Comparison of ENCODE assay signal across 8 cellular contexts in genomic region chr6:29943053-29943966, GRCh38. TPM values are rescaled to one million over a fixed set of nuclear protein-coding genes. Genes with fewer than 3 reads are reported as not detected.
DNase-seq lines count a peak whose midpoint lies in the region; ATAC-seq, FAIRE-seq and TF ChIP-seq lines count a peak whose summit lies in the region.

No MANE protein-coding gene starts in this region.

- H3K27me3 Mint-ChIP-seq in astrocyte (ENCODE audit: low read depth, unreplicated experiment), result peaks cover 3% of the 10 kb centered on the region
- H3K27me3 Mint-ChIP-seq in stimulated activated naive CD8-positive, alpha-beta T cell treated with anti-CD3 and anti-CD28 coated beads, Interleukin-15, Interleukin-2, amounts not matched to agents 100 ng/mL and 50 ng/mL, for 24 hours, result no peaks in the 10 kb centered on the region

- H3K27me3 ChIP-seq in HUES64 (ENCODE audit: insufficient read depth, low read length), result 0 out of 2 replicates have a peak, but pooled peaks cover 7% of the 10 kb centered on the region
- no peaks in the 10 kb centered on the region for H3K27me3 ChIP-seq in astrocyte (ENCODE audit: insufficient read depth, low read length)

- peak overlapping the region; percentile 90 for H3K4me3 Mint-ChIP-seq in astrocyte (ENCODE audit: unreplicated experiment)
- peak overlapping the region; percentile 94 for H3K4me3 Mint-ChIP-seq in stimulated activated naive CD8-positive, alpha-beta T cell treated with anti-CD3 and anti-CD28 coated beads, Interleukin-15, Interleukin-2, amounts not matched to agents 100 ng/mL and 50 ng/mL, for 24 hours

- H3K4me1 Mint-ChIP-seq in astrocyte (ENCODE audit: low read depth, unreplicated experiment), result peaks cover 4% of the 10 kb centered on the region
- peaks cover 38% of the 10 kb centered on the region for H3K4me1 Mint-ChIP-seq in stimulated activated naive CD8-positive, alpha-beta T cell treated with anti-CD3 and anti-CD28 coated beads, Interleukin-15, Interleukin-2, amounts not matched to agents 100 ng/mL and 50 ng/mL, for 24 hours (ENCODE audit: low read depth)

- peak overlapping the region; percentile 78 for H3K27ac Mint-ChIP-seq in astrocyte (ENCODE audit: unreplicated experiment)
- peak overlapping the region; percentile 98 for H3K27ac Mint-ChIP-seq in stimulated activated naive CD8-positive, alpha-beta T cell treated with anti-CD3 and anti-CD28 coated beads, Interleukin-15, Interleukin-2, amounts not matched to agents 100 ng/mL and 50 ng/mL, for 24 hours

- H3K36me3 Mint-ChIP-seq in astrocyte (ENCODE audit: low read depth, unreplicated experiment), result peaks cover 23% of the 10 kb centered on the region
- H3K36me3 Mint-ChIP-seq in stimulated activated naive CD8-positive, alpha-beta T cell treated with anti-CD3 and anti-CD28 coated beads, Interleukin-15, Interleukin-2, amounts not matched to agents 100 ng/mL and 50 ng/mL, for 24 hours (ENCODE audit: low read depth), result peaks cover 44% of the 10 kb centered on the region

- H3K79me2 ChIP-seq in astrocyte (ENCODE audit: insufficient read depth, low read length), result peaks cover 11% of the 10 kb centered on the region

- H2AFZ ChIP-seq in astrocyte (ENCODE audit: low read depth, low read length), result peak overlapping the region; percentile 76

- ATAC-seq in left lobe of liver, result peak; percentile 35
- no peak for ATAC-seq in GM18870 (IDR thresholded peaks at IDR 0.05; ENCODE audit: unreplicated experiment)

- peak overlapping the region; percentile 92 for H3K4me2 ChIP-seq in astrocyte (ENCODE audit: low read length)

- peaks cover 10% of the 10 kb centered on the region for H4K20me1 ChIP-seq in astrocyte (ENCODE audit: insufficient read depth, low read length)

- WGBS in HUES64, result 57% methylated on average over 58 of the region's 58 CpGs

- H3K27ac ChIP-seq in HUES64 (ENCODE audit: low read depth, low read length) (no peak overlapping the region), astrocyte (ENCODE audit: low read depth, low read length) (peak overlapping the region; percentile 82)

- H3K36me3 ChIP-seq in HUES64 (ENCODE audit: insufficient read depth, low read length), result peaks cover 11% of the 10 kb centered on the region
- H3K36me3 ChIP-seq in astrocyte (ENCODE audit: insufficient read depth, low read length), result peaks cover 3% of the 10 kb centered on the region

- FAIRE-seq in astrocyte (lab: Jason Lieb, UNC), result no peak

- TF ChIP-seq CTCF in GM12864 (IDR thresholded peaks at IDR 0.05; ENCODE audit: low read depth, low read length, missing control alignments), result no peak
- no peak for TF ChIP-seq CTCF in astrocyte (IDR thresholded peaks at IDR 0.05; ENCODE audit: insufficient read depth, low read depth, low read length)

- peaks cover 3% of the 10 kb centered on the region for H3K9me3 Mint-ChIP-seq in astrocyte (ENCODE audit: unreplicated experiment)
- no peaks in the 10 kb centered on the region for H3K9me3 Mint-ChIP-seq in stimulated activated naive CD8-positive, alpha-beta T cell treated with anti-CD3 and anti-CD28 coated beads, Interleukin-15, Interleukin-2, amounts not matched to agents 100 ng/mL and 50 ng/mL, for 24 hours

- peak overlapping the region; percentile 52; the same call in 1 of the 2 replicates for H3K9ac ChIP-seq in HUES64 (ENCODE audit: low read depth, low read length)
- peak overlapping the region; percentile 90 for H3K9ac ChIP-seq in astrocyte (ENCODE audit: low read length)

- H3K4me3 ChIP-seq in GM12864 (ENCODE audit: low read depth, low read length) (peak overlapping the region; percentile 88), HUES64 (ENCODE audit: low read length) (peak overlapping the region; percentile 70), astrocyte (ENCODE audit: insufficient read depth, low read depth, low read length) (peak overlapping the region; percentile 64)

- H3K9me3 ChIP-seq in HUES64 (ENCODE audit: insufficient read depth, low read depth, low read length) (no peaks in the 10 kb centered on the region), astrocyte (ENCODE audit: insufficient read depth, low read depth, low read length) (no peaks in the 10 kb centered on the region)

- H3K4me1 ChIP-seq in HUES64 (ENCODE audit: insufficient read depth, low read length) (0 out of 2 replicates have a peak, but pooled peaks cover 3% of the 10 kb centered on the region), astrocyte (ENCODE audit: insufficient read depth, low read length) (peaks cover 7% of the 10 kb centered on the region)

- DNase-seq in GM12864 (ENCODE audit: low read depth), result no peak
- no peak for DNase-seq in astrocyte (ENCODE audit: low read depth)
- no peak for DNase-seq in left lobe of liver (ENCODE audit: low spot score)
- no peak for DNase-seq in NCI-H1105 treated with DMSO at 0.1 percent for 48 hours (lab: John Stamatoyannopoulos, UW)
- no peak for DNase-seq in NOMO-1 (lab: John Stamatoyannopoulos, UW; ENCODE audit: unreplicated experiment in 2 of 2)

RNA-seq across cellular contexts. Expression of gene HLA-A, which starts 1.0 kb away (rescaled TPM):
- polyA plus RNA-seq in HUES64 (2013, experiment 1 of 2), result 60.5 TPM
- polyA plus RNA-seq in HUES64 (2013, experiment 2 of 2), result 66.8 TPM
- total RNA-seq in astrocyte (327 and 501 TPM in 2 replicates), left lobe of liver (125 TPM)
